17 cellular contexts compared by ENCODE assay signal in the genomic region with DNA sequence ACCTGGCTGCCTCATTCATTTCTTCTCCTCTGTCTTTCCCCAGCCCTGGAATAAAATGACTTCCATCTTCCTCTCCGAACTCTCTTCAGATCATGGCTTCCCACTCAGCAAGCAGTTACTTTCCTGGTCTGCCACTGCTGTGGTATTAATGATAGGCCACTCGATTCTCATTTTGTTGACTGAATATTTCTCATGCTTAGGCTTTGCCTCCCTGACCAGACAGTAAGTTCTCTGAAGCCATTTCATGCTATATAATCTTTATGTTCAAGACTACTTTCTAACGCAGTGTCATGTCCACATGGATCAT. TPM values are rescaled to one million over a fixed set of nuclear protein-coding genes. Genes with fewer than 3 reads are reported as not detected.
A peak's percentile ranks its signal among the peaks of the same experiment; 100 is the strongest.
DNase-seq lines count a peak whose midpoint lies in the region; ATAC-seq and TF ChIP-seq lines count a peak whose summit lies in the region.
"Had no signal": no experiment of that assay in that cellular context is flagged by ENCODE, and none has a peak within 500 bp of the region (broad histone marks: within the 10 kb centered on the region; RNA-seq: fewer than 3 reads in every experiment).

No MANE protein-coding gene starts in this region.

- H3K4me1 Mint-ChIP-seq in activated CD4-positive, alpha-beta T cell treated with anti-CD3 and anti-CD28 coated beads, Interleukin-2, amount 10 ng/mL, durations not matched to agents 7 days and 5 days = peaks cover 93% of the 10 kb centered on the region
- H3K4me1 Mint-ChIP-seq in activated T-helper 2 cell treated with anti-CD3 and anti-CD28 coated beads, Interferon-gamma antibody, Interleukin-2, Interleukin-4, amounts not matched to agents 10 μg/mL and 5 μg/mL and 100 μg/mL, durations not matched to agents 14 hours and 24 hours and 36 hours (ENCODE audit: low read depth) = peaks cover 90% of the 10 kb centered on the region

- intact Hi-C loops in IMR-90 (cut with micrococcal nuclease) = no loop called here
- intact Hi-C loops in activated T-helper 2 cell treated with anti-CD3 and anti-CD28 coated beads, Interferon-gamma antibody, Interleukin-2, Interleukin-4, amounts not matched to agents 10 μg/mL and 5 μg/mL and 100 μg/mL, durations not matched to agents 14 hours and 24 hours and 36 hours (cut with micrococcal nuclease) = no loop called here

- WGBS in IMR-90 (ENCODE audit: extremely low coverage in 2 of 2, insufficient read length in 1 of 2), 2 experiments = no CpG with 5 or more reads among the region's 3 CpGs
- WGBS in smooth muscle cell (ENCODE audit: low lambda C conversion rate) = 96% methylated on average over 3 of the region's 3 CpGs

- dilution Hi-C loops in IMR-90 (cut with HindIII; ENCODE audit: low sequenced_read_pairs, unreplicated experiment) = no loop called here

- peaks cover 76% of the 10 kb centered on the region for H3K36me3 Mint-ChIP-seq in activated CD4-positive, alpha-beta T cell treated with anti-CD3 and anti-CD28 coated beads, Interleukin-2, amount 10 ng/mL, durations not matched to agents 7 days and 5 days (ENCODE audit: low read depth)
- H3K36me3 Mint-ChIP-seq in activated T-helper 2 cell treated with anti-CD3 and anti-CD28 coated beads, Interferon-gamma antibody, Interleukin-2, Interleukin-4, amounts not matched to agents 10 μg/mL and 5 μg/mL and 100 μg/mL, durations not matched to agents 14 hours and 24 hours and 36 hours (ENCODE audit: low read depth) = peaks cover 63% of the 10 kb centered on the region

- H3K27me3 ChIP-seq in IMR-90 (ENCODE audit: control insufficient read depth, insufficient read depth, low read length) (no peaks in the 10 kb centered on the region), smooth muscle cell (ENCODE audit: low read depth) (no peaks in the 10 kb centered on the region)
- H3K27me3 ChIP-seq: breast epithelium, MG63 had no signal

- H3K14ac ChIP-seq in IMR-90 (replicated peaks; ENCODE audit: low read depth, low read length) = no peak overlapping the region

- POLR2A ChIA-PET in activated CD4-positive, alpha-beta T cell treated with anti-CD3 and anti-CD28 coated beads, Interleukin-2, amount 10 ng/mL, durations not matched to agents 7 days and 5 days (lab: Charles Lee) = no interaction called here
- POLR2A ChIA-PET in IMR-90 (lab: Charles Lee; ENCODE audit: unreplicated experiment) = no interaction called here

- no peak overlapping the region for H2BK5ac ChIP-seq in IMR-90 (ENCODE audit: low read depth, low read length, poor library complexity, severe bottlenecking)

- H3K27ac ChIP-seq in IMR-90 (ENCODE audit: insufficient read depth, low read length) (no peak overlapping the region), smooth muscle cell (ENCODE audit: low read depth) (peak overlapping the region; percentile 43)
- H3K27ac ChIP-seq: breast epithelium, RWPE1 had no signal

- H3K4me3 ChIP-seq in IMR-90 (ENCODE audit: insufficient read depth, low read depth, low read length) (no peak overlapping the region), smooth muscle cell (no peak overlapping the region)
- H3K4me3 ChIP-seq: A549, breast epithelium, MG63 had no signal

- H3K79me2 ChIP-seq in smooth muscle cell (ENCODE audit: low read depth) = peaks cover 35% of the 10 kb centered on the region

- no peak overlapping the region for H2AK9ac ChIP-seq in IMR-90 (replicated peaks; ENCODE audit: low read depth, low read length, poor library complexity)

- H3K9me3 ChIP-seq in IMR-90 (ENCODE audit: control insufficient read depth, insufficient read depth, low read length) (no peaks in the 10 kb centered on the region), smooth muscle cell (replicated peaks; ENCODE audit: low read depth) (no peaks in the 10 kb centered on the region)
- H3K9me3 ChIP-seq: A549, breast epithelium, MG63 had no signal

- no peak overlapping the region for H2BK20ac ChIP-seq in IMR-90 (ENCODE audit: low read depth, low read length)

- TF ChIP-seq POLR2A in IMR-90 (IDR thresholded peaks at IDR 0.05; ENCODE audit: low read depth, low read length) = no peak

- no TSS peak for BruUV-seq in IMR-90 (replicated peaks; lab: Mats Ljungman, UMichigan)

- H4K8ac ChIP-seq in IMR-90 (ENCODE audit: low read depth in 2 of 2, low read length in 2 of 2) = no peak overlapping the region

- H3K4me3 Mint-ChIP-seq in activated CD4-positive, alpha-beta T cell treated with anti-CD3 and anti-CD28 coated beads, Interleukin-2, amount 10 ng/mL, durations not matched to agents 7 days and 5 days = peak overlapping the region; percentile 70
- H3K4me3 Mint-ChIP-seq in activated T-helper 2 cell treated with anti-CD3 and anti-CD28 coated beads, Interferon-gamma antibody, Interleukin-2, Interleukin-4, amounts not matched to agents 10 μg/mL and 5 μg/mL and 100 μg/mL, durations not matched to agents 14 hours and 24 hours and 36 hours (ENCODE audit: low read depth) = peak overlapping the region; percentile 48

- no peak overlapping the region for H3K18ac ChIP-seq in IMR-90 (ENCODE audit: low read depth, low read length)

- no peak overlapping the region for H2BK120ac ChIP-seq in IMR-90 (ENCODE audit: low read depth, low read length)

- H3K79me1 ChIP-seq in IMR-90 (ENCODE audit: low read depth in 1 of 2, low read length in 2 of 2) = 0 out of 4 replicates have a peak, but pooled peaks cover 0 to 8% of the 10 kb centered on the region in 2 experiments

- H4K20me1 ChIP-seq in IMR-90 (ENCODE audit: insufficient read depth, low read length) (no peaks in the 10 kb centered on the region), smooth muscle cell (ENCODE audit: low read depth) (peaks cover 81% of the 10 kb centered on the region)

- H2BK15ac ChIP-seq in IMR-90 (ENCODE audit: low read depth, low read length) = no peak overlapping the region; the same call in 2 of the 3 replicates

- H3K56ac ChIP-seq in IMR-90 (ENCODE audit: extremely low read depth, insufficient read depth, low read length) = no peak overlapping the region

- H2AFZ ChIP-seq in IMR-90 (replicated peaks; ENCODE audit: low read length, poor library complexity) (no peak overlapping the region), smooth muscle cell (ENCODE audit: low read depth) (no peak overlapping the region)

- peaks cover 12% of the 10 kb centered on the region for H3K9me3 Mint-ChIP-seq in activated CD4-positive, alpha-beta T cell treated with anti-CD3 and anti-CD28 coated beads, Interleukin-2, amount 10 ng/mL, durations not matched to agents 7 days and 5 days
- H3K9me3 Mint-ChIP-seq in activated T-helper 2 cell treated with anti-CD3 and anti-CD28 coated beads, Interferon-gamma antibody, Interleukin-2, Interleukin-4, amounts not matched to agents 10 μg/mL and 5 μg/mL and 100 μg/mL, durations not matched to agents 14 hours and 24 hours and 36 hours = peaks cover 4% of the 10 kb centered on the region

- no peak overlapping the region for H4K5ac ChIP-seq in IMR-90 (ENCODE audit: low read depth, low read length)

- peaks cover 13% of the 10 kb centered on the region for H3F3A ChIP-seq in smooth muscle cell (ENCODE audit: low read depth)

- H3K27me3 Mint-ChIP-seq in activated CD4-positive, alpha-beta T cell treated with anti-CD3 and anti-CD28 coated beads, Interleukin-2, amount 10 ng/mL, durations not matched to agents 7 days and 5 days = no peaks in the 10 kb centered on the region
- no peaks in the 10 kb centered on the region for H3K27me3 Mint-ChIP-seq in activated T-helper 2 cell treated with anti-CD3 and anti-CD28 coated beads, Interferon-gamma antibody, Interleukin-2, Interleukin-4, amounts not matched to agents 10 μg/mL and 5 μg/mL and 100 μg/mL, durations not matched to agents 14 hours and 24 hours and 36 hours (ENCODE audit: low read depth)

- in situ Hi-C loops in IMR-90 (cut with MboI; ENCODE audit: low sequenced_read_pairs) = no loop called here

- H3K4me1 ChIP-seq in IMR-90 (ENCODE audit: control insufficient read depth, insufficient read depth, low read length) (no peaks in the 10 kb centered on the region), smooth muscle cell (ENCODE audit: low read depth) (peaks cover 4% of the 10 kb centered on the region)
- H3K4me1 ChIP-seq: breast epithelium had no signal

- no peak for ATAC-seq in IMR-90 (ENCODE audit: low read depth)
- ATAC-seq in GM21576 (IDR thresholded peaks at IDR 0.05; ENCODE audit: unreplicated experiment) = no peak
- ATAC-seq: A549; activated CD4-positive, CD25-positive, alpha-beta regulatory T cell treated with anti-CD3 and anti-CD28 coated beads, Interleukin-2, amount 50 U/mL, for 24 hours; left lobe of liver had no signal

- H3K23ac ChIP-seq in IMR-90 (ENCODE audit: low read depth, low read length) = no peak overlapping the region

- TF ChIP-seq CTCF in IMR-90 (conservative IDR thresholded peaks at IDR 0.05; ENCODE audit: low read depth, low read length) (no peak), smooth muscle cell (IDR thresholded peaks at IDR 0.05; ENCODE audit: borderline replicate concordance, insufficient read depth, poor library complexity, severe bottlenecking) (no peak)

- H3K9ac ChIP-seq in IMR-90 (ENCODE audit: low read depth, low read length) (no peak overlapping the region), smooth muscle cell (ENCODE audit: low read depth) (no peak overlapping the region)

- H4K91ac ChIP-seq in IMR-90 (ENCODE audit: insufficient read depth, low read depth, low read length) = no peak overlapping the region

- H3K4me2 ChIP-seq in IMR-90 (ENCODE audit: low read depth, low read length) (no peak overlapping the region), smooth muscle cell (no peak overlapping the region)
- H3K4me2 ChIP-seq: A549 had no signal

- no peak for TF ChIP-seq RAD21 in IMR-90 (IDR thresholded peaks at IDR 0.05; ENCODE audit: low read length)

- CTCF ChIA-PET in activated CD4-positive, alpha-beta T cell treated with anti-CD3 and anti-CD28 coated beads, Interleukin-2, amount 10 ng/mL, durations not matched to agents 7 days and 5 days (lab: Charles Lee) = interaction anchor here (1.0 to 1.7 kb wide), 10 partner anchors 10 to 140 kb away, joined by 3 to 8 read pairs (median 3); no protein-coding TSS in a partner anchor
- CTCF ChIA-PET in IMR-90 (lab: Yijun Ruan, JAX) = no interaction called here

- no peaks in the 10 kb centered on the region; the same call in 1 of the 2 replicates for H3K9me1 ChIP-seq in IMR-90 (ENCODE audit: insufficient read depth, low read length)

- peak overlapping the region; percentile 98 for H3K27ac Mint-ChIP-seq in activated CD4-positive, alpha-beta T cell treated with anti-CD3 and anti-CD28 coated beads, Interleukin-2, amount 10 ng/mL, durations not matched to agents 7 days and 5 days
- peak overlapping the region; percentile 100 for H3K27ac Mint-ChIP-seq in activated T-helper 2 cell treated with anti-CD3 and anti-CD28 coated beads, Interferon-gamma antibody, Interleukin-2, Interleukin-4, amounts not matched to agents 10 μg/mL and 5 μg/mL and 100 μg/mL, durations not matched to agents 14 hours and 24 hours and 36 hours

- DNase-seq in activated CD4-positive, alpha-beta T cell treated with anti-CD3 and anti-CD28 coated beads, Interleukin-2, amount 10 ng/mL, durations not matched to agents 7 days and 5 days = no peak
- no peak for DNase-seq in activated CD4-positive, alpha-beta T cell treated with anti-CD3 and anti-CD28 coated beads, Interleukin-2, amount 50 U/mL, for 4 hours
- DNase-seq in IMR-90 (no peak), smooth muscle cell (lab: John Stamatoyannopoulos, UW; ENCODE audit: unreplicated experiment) (no peak), HCEC 1CT (no peak), NCI-H2029 treated with DMSO at 0.1 percent for 48 hours (lab: John Stamatoyannopoulos, UW) (no peak)
- DNase-seq in activated T-helper 2 cell treated with anti-CD3 and anti-CD28 coated beads, Interferon-gamma antibody, Interleukin-2, Interleukin-4, amounts not matched to agents 10 μg/mL and 5 μg/mL and 100 μg/mL, durations not matched to agents 14 hours and 24 hours and 36 hours (ENCODE audit: low spot score) = no peak
- DNase-seq: COR-L47, hippocampal formation, MG63, NCI-H2029 had no signal

- no peaks in the 10 kb centered on the region for H3K36me3 ChIP-seq in IMR-90 (ENCODE audit: control insufficient read depth, insufficient read depth, low read length)
- no peaks in the 10 kb centered on the region for H3K36me3 ChIP-seq in smooth muscle cell (ENCODE audit: low read depth)
- H3K36me3 ChIP-seq: breast epithelium, MG63 had no signal

- peak overlapping the region; percentile 49; the same call in 1 of the 2 replicates for H2AK5ac ChIP-seq in IMR-90 (ENCODE audit: low read depth, low read length)

- peak overlapping the region; percentile 8; the same call in 1 of the 2 replicates for H3K4ac ChIP-seq in IMR-90 (ENCODE audit: low read depth, low read length)

RNA-seq across cellular contexts. Expression of a gene that starts 20.7 kb away (rescaled TPM):
- 10 to 100 TPM; 52.0 to 54.0 TPM for total RNA-seq in activated CD4-positive, alpha-beta T cell treated with anti-CD3 and anti-CD28 coated beads, Interleukin-2, amount 10 ng/mL, durations not matched to agents 7 days and 5 days
- 16.7 and 56.5 TPM in 2 replicates for total RNA-seq in IMR-90 (2012; rRNA removed)
- polyA plus RNA-seq in IMR-90 (2012; rRNA removed) = 34.5 and 45.0 TPM in 2 replicates
- 33.2 and 58.6 TPM in 2 replicates for polyA plus RNA-seq in IMR-90 (2012; cell fraction: cytosol; rRNA removed)
- polyA plus RNA-seq in IMR-90 (2012; cell fraction: nucleus; rRNA removed; ENCODE audit: low replicate concordance) = 85.5 and 137 TPM in 2 replicates
- 120 and 121 TPM in 2 replicates for total RNA-seq in activated T-helper 2 cell treated with anti-CD3 and anti-CD28 coated beads, Interferon-gamma antibody, Interleukin-2, Interleukin-4, amounts not matched to agents 10 μg/mL and 5 μg/mL and 100 μg/mL, durations not matched to agents 14 hours and 24 hours and 36 hours
- 55.6 and 97.6 TPM in 2 replicates for total RNA-seq in smooth muscle cell
- 33.4 and 35.1 TPM in 2 replicates for polyA plus RNA-seq in smooth muscle cell
